In the genomic region with DNA sequence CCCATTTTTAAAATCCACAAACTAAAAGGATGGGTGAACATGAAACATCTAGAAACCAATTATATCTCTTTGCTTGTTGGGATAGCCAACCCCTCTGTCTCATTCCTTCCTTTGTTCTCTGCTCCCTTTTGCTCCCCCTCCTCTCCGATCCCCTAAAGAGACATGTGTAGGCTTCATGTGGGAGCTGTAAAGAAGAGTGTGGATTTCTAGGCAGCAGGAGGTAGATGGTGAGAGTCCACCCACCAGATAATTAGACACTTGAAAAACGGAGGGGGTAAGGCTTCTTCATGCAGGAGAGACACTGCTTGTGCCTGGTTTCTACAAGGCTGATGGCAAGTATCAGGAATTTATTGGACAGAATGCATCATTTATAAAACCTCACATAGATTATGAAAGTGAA, we compare ENCODE assay signal across 32 cellular contexts. TPM values are rescaled to one million over a fixed set of nuclear protein-coding genes. Genes with fewer than 3 reads are reported as not detected.
"Had no signal": no experiment of that assay in that cellular context is flagged by ENCODE, and none has a peak within 500 bp of the region (broad histone marks: within the 10 kb centered on the region; RNA-seq: fewer than 3 reads in every experiment).

No MANE protein-coding gene starts in this region.

- ATAC-seq: activated CD8-positive, alpha-beta T cell treated with anti-CD3 and anti-CD28 coated beads, Interleukin-2, amount 10 ng/mL, durations not matched to agents 7 days and 5 days; body of pancreas; PC-3 had no signal

- H3K27ac ChIP-seq: body of pancreas, breast epithelium, KMS-11, Peyer's patch, SJSA1 had no signal

- H3K27me3 Mint-ChIP-seq: activated CD4-positive, alpha-beta T cell treated with anti-CD3 and anti-CD28 coated beads, Interleukin-2, amount 10 ng/mL, durations not matched to agents 24 days and 14 days; activated naive CD4-positive, alpha-beta T cell treated with anti-CD3 and anti-CD28 coated beads, Interleukin-2, amount 50 U/mL, for 24 hours; activated naive CD8-positive, alpha-beta T cell treated with anti-CD3 and anti-CD28 coated beads, Interleukin-2, amount 10 ng/mL, durations not matched to agents 7 days and 5 days; activated T-cell treated with anti-CD3 and anti-CD28 coated beads, Interleukin-2, amount 50 U/mL, for 24 hours had no signal

- H3K9me3 Mint-ChIP-seq: activated CD4-positive, alpha-beta T cell treated with anti-CD3 and anti-CD28 coated beads, Interleukin-2, amount 10 ng/mL, durations not matched to agents 24 days and 14 days; activated naive CD4-positive, alpha-beta T cell treated with anti-CD3 and anti-CD28 coated beads, Interleukin-2, amount 50 U/mL, for 24 hours; activated naive CD8-positive, alpha-beta T cell treated with anti-CD3 and anti-CD28 coated beads, Interleukin-2, amount 10 ng/mL, durations not matched to agents 7 days and 5 days; activated T-cell treated with anti-CD3 and anti-CD28 coated beads, Interleukin-2, amount 50 U/mL, for 24 hours; activated T-helper 2 cell treated with anti-CD3 and anti-CD28 coated beads, Interferon-gamma antibody, Interleukin-2, Interleukin-4, amounts not matched to agents 10 μg/mL and 5 μg/mL and 100 μg/mL, durations not matched to agents 14 hours and 24 hours and 36 hours; T-helper 1 cell treated with Interleukin-12 subunit alpha and Interleukin-12 subunit beta and Interleukin-4 antibody, amounts not matched to agents 30 μg/mL and 1 μg/mL, for 36 hours; T-helper 2 cell treated with Interferon-gamma antibody and Interleukin-4, amounts not matched to agents 5 μg/mL and 100 μg/mL, for 36 hours had no signal

- H3K4me3 Mint-ChIP-seq: activated CD4-positive, alpha-beta T cell treated with anti-CD3 and anti-CD28 coated beads, Interleukin-2, amount 10 ng/mL, durations not matched to agents 24 days and 14 days; activated CD8-positive, alpha-beta T cell treated with anti-CD3 and anti-CD28 coated beads, Interleukin-2, amount 10 ng/mL, durations not matched to agents 7 days and 5 days; activated naive CD4-positive, alpha-beta T cell treated with anti-CD3 and anti-CD28 coated beads, Interleukin-2, amount 50 U/mL, for 24 hours; activated naive CD8-positive, alpha-beta T cell treated with anti-CD3 and anti-CD28 coated beads, Interleukin-2, amount 10 ng/mL, durations not matched to agents 7 days and 5 days; activated T-cell treated with anti-CD3 and anti-CD28 coated beads, Interleukin-2, amount 50 U/mL, for 24 hours; T-helper 1 cell treated with Interleukin-12 subunit alpha and Interleukin-12 subunit beta and Interleukin-4 antibody, amounts not matched to agents 30 μg/mL and 1 μg/mL, for 36 hours; T-helper 2 cell treated with Interferon-gamma antibody and Interleukin-4, amounts not matched to agents 5 μg/mL and 100 μg/mL, for 36 hours had no signal

- H3K27me3 ChIP-seq: body of pancreas, breast epithelium, Peyer's patch, SJSA1 had no signal

- H3K4me3 ChIP-seq: body of pancreas, breast epithelium, Peyer's patch, SJSA1 had no signal

- H3K4me1 Mint-ChIP-seq: activated CD4-positive, alpha-beta T cell treated with anti-CD3 and anti-CD28 coated beads, Interleukin-2, amount 10 ng/mL, durations not matched to agents 24 days and 14 days; activated naive CD4-positive, alpha-beta T cell treated with anti-CD3 and anti-CD28 coated beads, Interleukin-2, amount 50 U/mL, for 24 hours; activated naive CD8-positive, alpha-beta T cell treated with anti-CD3 and anti-CD28 coated beads, Interleukin-2, amount 10 ng/mL, durations not matched to agents 7 days and 5 days had no signal

- H3K27ac Mint-ChIP-seq: activated CD4-positive, alpha-beta T cell treated with anti-CD3 and anti-CD28 coated beads, Interleukin-2, amount 10 ng/mL, durations not matched to agents 24 days and 14 days; activated CD8-positive, alpha-beta T cell treated with anti-CD3 and anti-CD28 coated beads, Interleukin-2, amount 10 ng/mL, durations not matched to agents 7 days and 5 days; activated naive CD4-positive, alpha-beta T cell treated with anti-CD3 and anti-CD28 coated beads, Interleukin-2, amount 50 U/mL, for 24 hours; activated naive CD8-positive, alpha-beta T cell treated with anti-CD3 and anti-CD28 coated beads, Interleukin-2, amount 10 ng/mL, durations not matched to agents 7 days and 5 days; activated T-cell treated with anti-CD3 and anti-CD28 coated beads, Interleukin-2, amount 50 U/mL, for 24 hours; activated T-helper 2 cell treated with anti-CD3 and anti-CD28 coated beads, Interferon-gamma antibody, Interleukin-2, Interleukin-4, amounts not matched to agents 10 μg/mL and 5 μg/mL and 100 μg/mL, durations not matched to agents 14 hours and 24 hours and 36 hours; T-helper 1 cell treated with Interleukin-12 subunit alpha and Interleukin-12 subunit beta and Interleukin-4 antibody, amounts not matched to agents 30 μg/mL and 1 μg/mL, for 36 hours; T-helper 2 cell treated with Interferon-gamma antibody and Interleukin-4, amounts not matched to agents 5 μg/mL and 100 μg/mL, for 36 hours had no signal

- H3K36me3 Mint-ChIP-seq: activated naive CD4-positive, alpha-beta T cell treated with anti-CD3 and anti-CD28 coated beads, Interleukin-2, amount 50 U/mL, for 24 hours had no signal

- DNase-seq: activated CD4-positive, alpha-beta T cell treated with anti-CD3 and anti-CD28 coated beads, Interleukin-2, amount 10 ng/mL, durations not matched to agents 24 days and 14 days; activated CD4-positive, alpha-beta T cell treated with anti-CD3 and anti-CD28 coated beads, Interleukin-2, amount 50 U/mL, for 4 hours; activated CD8-positive, alpha-beta T cell treated with anti-CD3 and anti-CD28 coated beads, Interleukin-2, amount 10 ng/mL, durations not matched to agents 7 days and 5 days; activated gamma-delta T cell; activated naive CD4-positive, alpha-beta T cell treated with Interleukin-2 at 50 U/mL for 16 hours; activated naive CD8-positive, alpha-beta T cell treated with anti-CD3 and anti-CD28 coated beads, Interleukin-2, amount 10 ng/mL, durations not matched to agents 7 days and 5 days; activated T-cell treated with anti-CD3 and anti-CD28 coated beads, Interleukin-2, amount 50 U/mL, for 24 hours; body of pancreas; MM.1S; MV-4-11; NCI-H1092; NCI-H1436 treated with DMSO at 0.1 percent for 48 hours; NCI-H1694 treated with DMSO at 0.1 percent for 48 hours; NCI-H2029; NCI-H446 treated with DMSO at 0.1 percent for 48 hours; NCI-H526; NCI-H774; PC-3; Peyer's patch; RPMI8226; SHP77 treated with DMSO at 0.1 percent for 48 hours; SK-N-SH had no signal

RNA-seq across cellular contexts. Expression of a gene that starts 27.3 kb away (rescaled TPM):
- total RNA-seq: activated CD4-positive, alpha-beta T cell treated with anti-CD3 and anti-CD28 coated beads, Interleukin-2, amount 10 ng/mL, durations not matched to agents 24 days and 14 days; cardiac septum; LHCN-M2; PC-3 had no signal

RNA-seq across cellular contexts. Expression of a gene that starts 36.4 kb away (rescaled TPM):
- total RNA-seq: activated CD4-positive, alpha-beta T cell treated with anti-CD3 and anti-CD28 coated beads, Interleukin-2, amount 10 ng/mL, durations not matched to agents 24 days and 14 days; astrocyte; LHCN-M2; Peyer's patch; SJSA1 had no signal
